In the genomic region with DNA sequence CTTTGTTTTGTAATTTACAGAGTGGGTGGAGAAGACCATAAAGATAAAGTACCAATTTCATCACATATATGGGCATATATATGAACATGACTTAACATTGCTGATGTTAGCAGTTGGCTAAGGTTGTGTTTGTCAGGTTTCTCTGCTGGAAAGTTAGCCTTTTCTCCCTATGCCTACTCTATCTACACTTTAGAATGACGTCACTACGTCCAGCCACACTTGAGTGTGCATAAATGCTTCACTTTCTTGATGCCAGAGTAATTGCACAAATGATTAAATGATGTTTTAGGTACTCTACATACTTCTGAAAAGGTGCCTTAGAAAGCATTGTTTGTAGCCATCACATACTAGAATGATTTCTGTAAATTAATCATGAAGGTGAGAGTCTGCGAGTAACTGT, we compare ENCODE assay signal across 11 cellular contexts.
"Had no signal": no experiment of that assay in that cellular context is flagged by ENCODE, and none has a peak within 500 bp of the region (broad histone marks: within the 10 kb centered on the region; RNA-seq: fewer than 3 reads in every experiment).

No MANE protein-coding gene starts in this region.

- H3K4me1 ChIP-seq: HAP-1 had no signal

- H2AFZ ChIP-seq: GM23248, GM23338 had no signal

- H3K4me3 ChIP-seq: GM23248, GM23338, HAP-1 had no signal

- H3K9me3 ChIP-seq: HAP-1 had no signal

- H3K36me3 ChIP-seq: HAP-1 had no signal

- H3K4me2 ChIP-seq: GM23338 had no signal

- ATAC-seq: GM23338, HCT116 had no signal

- H3K9ac ChIP-seq: GM23248 had no signal

- DNase-seq: GM23248, GOT3, H7, H9, HCEC 1CT, HFFc6 had no signal

- FAIRE-seq: H1, H54 had no signal

- H3K27ac ChIP-seq: GM23248 had no signal
